In genomic region chr16:59783191-59783590, GRCh38 we compare ENCODE assay signal across 16 cellular contexts.
"Had no signal": no experiment of that assay in that cellular context is flagged by ENCODE, and none has a peak within 500 bp of the region (broad histone marks: within the 10 kb centered on the region; RNA-seq: fewer than 3 reads in every experiment).

No MANE protein-coding gene starts in this region.

- H3K27me3 ChIP-seq: foreskin keratinocyte, transverse colon, vagina had no signal

- H3K36me3 ChIP-seq: transverse colon, vagina had no signal

- ATAC-seq: activated CD4-positive, alpha-beta T cell treated with anti-CD3 and anti-CD28 coated beads for 36 hours; activated CD8-positive, alpha-beta memory T cell treated with anti-CD3 and anti-CD28 coated beads, Interleukin-2, amount 10 ng/mL, durations not matched to agents 7 days and 5 days; esophagus mucosa; foreskin keratinocyte had no signal

- DNase-seq: activated CD4-positive, alpha-beta memory T cell treated with anti-CD3 and anti-CD28 coated beads for 36 hours; activated CD4-positive, alpha-beta T cell treated with anti-CD3 and anti-CD28 coated beads for 36 hours; activated CD8-positive, alpha-beta memory T cell treated with anti-CD3 and anti-CD28 coated beads, Interleukin-2, amount 10 ng/mL, durations not matched to agents 7 days and 5 days; activated effector memory CD4-positive, alpha-beta T cell treated with Interleukin-2 at 50 U/mL for 16 hours; activated naive CD4-positive, alpha-beta T cell treated with anti-CD3 and anti-CD28 coated beads, Interleukin-2, amount 50 U/mL, for 16 hours; activated T-cell treated with anti-CD3 and anti-CD28 coated beads, Interleukin-2, amount 50 U/mL, for 24 hours; kidney glomerular epithelial cell; nephron progenitor cell; occipital lobe; stimulated activated CD4-positive, alpha-beta T cell treated with anti-CD3 and anti-CD28 coated beads, Interleukin-15, amount 100 ng/mL, for 24 hours; stimulated activated CD4-positive, alpha-beta T cell treated with anti-CD3 and anti-CD28 coated beads, Interleukin-4, amount 100 ng/mL, for 1 hour; stimulated activated naive CD4-positive, alpha-beta T cell treated with Interleukin-2 at 50 U/mL for 16 hours; transverse colon had no signal

- H3K4me1 ChIP-seq: foreskin keratinocyte, transverse colon, vagina had no signal

- H3K27ac ChIP-seq: foreskin keratinocyte, transverse colon, vagina had no signal

- H3K4me3 ChIP-seq: transverse colon, vagina had no signal
